16 cellular contexts compared by ENCODE assay signal in genomic region chr1:161130266-161130665, GRCh38. TPM values are rescaled to one million over a fixed set of nuclear protein-coding genes. Genes with fewer than 3 reads are reported as not detected.
A peak's percentile ranks its signal among the peaks of the same experiment; 100 is the strongest.
DNase-seq lines count a peak whose midpoint lies in the region; ATAC-seq and TF ChIP-seq lines count a peak whose summit lies in the region.
"Had no signal": no experiment of that assay in that cellular context is flagged by ENCODE, and none has a peak within 500 bp of the region (broad histone marks: within the 10 kb centered on the region; RNA-seq: fewer than 3 reads in every experiment).

No MANE protein-coding gene starts in this region.

- no peaks in the 10 kb centered on the region for H3K27me3 Mint-ChIP-seq in CD8-positive, alpha-beta memory T cell
- no peaks in the 10 kb centered on the region for H3K27me3 Mint-ChIP-seq in activated T-helper 1 cell treated with anti-CD3 and anti-CD28 coated beads, Interleukin-12 subunit alpha, Interleukin-12 subunit beta, Interleukin-2, Interleukin-4 antibody, amounts not matched to agents 30 ng/mL and 10 ng/mL and 1 ng/mL, durations not matched to agents 14 hours and 24 hours and 36 hours (ENCODE audit: insufficient read depth)
- H3K27me3 Mint-ChIP-seq: CD4-positive, alpha-beta T cell; stimulated activated naive B cell treated with anti-CD40 and anti-IgM and Interleukin-4, amounts not matched to agents 10 μg/mL and 1 μg/mL and 100 μg/mL, for 72 hours had no signal

- H4K8ac ChIP-seq in mesendoderm (ENCODE audit: low read depth, low read length) = no peak overlapping the region

- H3K9me3 ChIP-seq in CD8-positive, alpha-beta memory T cell (ENCODE audit: low read length) = no peaks in the 10 kb centered on the region
- H3K9me3 ChIP-seq in gastroesophageal sphincter = no peaks in the 10 kb centered on the region

- H3K79me2 ChIP-seq in mesendoderm (ENCODE audit: control insufficient read depth, insufficient read depth, low read length) = peaks cover 47% of the 10 kb centered on the region

- no peak overlapping the region for H3K4me2 ChIP-seq in mesendoderm (ENCODE audit: low read length)

- intact Hi-C loops in activated T-helper 1 cell treated with anti-CD3 and anti-CD28 coated beads, Interleukin-12 subunit alpha, Interleukin-12 subunit beta, Interleukin-2, Interleukin-4 antibody, amounts not matched to agents 30 ng/mL and 10 ng/mL and 1 ng/mL, durations not matched to agents 14 hours and 24 hours and 36 hours (cut with micrococcal nuclease) = loop anchor here (10.0 kb wide), 1 partner anchor 865 kb away; the partner anchor contains the start of gene DCAF8

- H3K4me3 Mint-ChIP-seq in CD8-positive, alpha-beta memory T cell = peak overlapping the region in 1 of 7 donors; percentile 27
- H3K4me3 Mint-ChIP-seq in activated T-helper 1 cell treated with anti-CD3 and anti-CD28 coated beads, Interleukin-12 subunit alpha, Interleukin-12 subunit beta, Interleukin-2, Interleukin-4 antibody, amounts not matched to agents 30 ng/mL and 10 ng/mL and 1 ng/mL, durations not matched to agents 14 hours and 24 hours and 36 hours = no peak overlapping the region
- H3K4me3 Mint-ChIP-seq: CD4-positive, alpha-beta T cell; stimulated activated naive B cell treated with anti-CD40 and anti-IgM and Interleukin-4, amounts not matched to agents 10 μg/mL and 1 μg/mL and 100 μg/mL, for 72 hours had no signal

- H3K4me1 Mint-ChIP-seq in CD8-positive, alpha-beta memory T cell = peaks cover 47 to 62% (median 50%) of the 10 kb centered on the region in 3 donors
- H3K4me1 Mint-ChIP-seq in activated T-helper 1 cell treated with anti-CD3 and anti-CD28 coated beads, Interleukin-12 subunit alpha, Interleukin-12 subunit beta, Interleukin-2, Interleukin-4 antibody, amounts not matched to agents 30 ng/mL and 10 ng/mL and 1 ng/mL, durations not matched to agents 14 hours and 24 hours and 36 hours (ENCODE audit: low read depth) = peaks cover 57% of the 10 kb centered on the region

- peak overlapping the region; percentile 8 for H3K9ac ChIP-seq in mesendoderm (ENCODE audit: low read length)

- H3K23ac ChIP-seq in mesendoderm (ENCODE audit: low read length) = no peak overlapping the region

- no peak overlapping the region for H3K4me3 ChIP-seq in CD8-positive, alpha-beta memory T cell (ENCODE audit: low read length)
- H3K4me3 ChIP-seq in mesendoderm (ENCODE audit: low read length) (no peak overlapping the region), gastroesophageal sphincter (no peak overlapping the region)

- peak overlapping the region in 5 of 8 donors; percentile 80 to 98 (median 91) for H3K27ac Mint-ChIP-seq in CD8-positive, alpha-beta memory T cell
- H3K27ac Mint-ChIP-seq in activated T-helper 1 cell treated with anti-CD3 and anti-CD28 coated beads, Interleukin-12 subunit alpha, Interleukin-12 subunit beta, Interleukin-2, Interleukin-4 antibody, amounts not matched to agents 30 ng/mL and 10 ng/mL and 1 ng/mL, durations not matched to agents 14 hours and 24 hours and 36 hours = peak overlapping the region; percentile 2
- H3K27ac Mint-ChIP-seq: CD4-positive, alpha-beta T cell; stimulated activated naive B cell treated with anti-CD40 and anti-IgM and Interleukin-4, amounts not matched to agents 10 μg/mL and 1 μg/mL and 100 μg/mL, for 72 hours had no signal

- H3K4me1 ChIP-seq in CD8-positive, alpha-beta memory T cell (ENCODE audit: insufficient read depth, low read length) = peaks cover 42% of the 10 kb centered on the region
- H3K4me1 ChIP-seq in mesendoderm (ENCODE audit: control insufficient read depth, low read depth, low read length) (peaks cover 11% of the 10 kb centered on the region), gastroesophageal sphincter (peaks cover 5 to 70% (median 25%) of the 10 kb centered on the region in 3 donors)

- no peak overlapping the region for H2BK120ac ChIP-seq in mesendoderm (ENCODE audit: low read depth, low read length)

- H3K27me3 ChIP-seq in CD8-positive, alpha-beta memory T cell (ENCODE audit: insufficient read depth, low read length, poor library complexity, severe bottlenecking) = no peaks in the 10 kb centered on the region
- H3K27me3 ChIP-seq in mesendoderm (ENCODE audit: insufficient read depth, low read length, poor library complexity) = no peaks in the 10 kb centered on the region
- no peaks in the 10 kb centered on the region for H3K27me3 ChIP-seq in gastroesophageal sphincter
- H3K27me3 ChIP-seq: dorsolateral prefrontal cortex had no signal

- H2AK5ac ChIP-seq in mesendoderm (ENCODE audit: low read length) = no peak overlapping the region

- no peak for DNase-seq in CD8-positive, alpha-beta memory T cell
- DNase-seq in activated T-helper 1 cell treated with anti-CD3 and anti-CD28 coated beads, Interleukin-12 subunit alpha, Interleukin-12 subunit beta, Interleukin-2, Interleukin-4 antibody, amounts not matched to agents 30 ng/mL and 10 ng/mL and 1 ng/mL, durations not matched to agents 14 hours and 24 hours and 36 hours (ENCODE audit: low spot score) = no peak
- DNase-seq in mesendoderm = no peak
- DNase-seq: anterior cingulate cortex; CD4-positive, alpha-beta T cell; dorsolateral prefrontal cortex; immature natural killer cell; NCI-H2081; NCI-H82; stimulated activated naive B cell treated with anti-CD40 and anti-IgM and Interleukin-4, amounts not matched to agents 10 μg/mL and 1 μg/mL and 100 μg/mL, for 72 hours had no signal

- TF ChIP-seq EP300 in gastroesophageal sphincter (IDR thresholded peaks at IDR 0.05) = no peak

- no peak overlapping the region for H2BK15ac ChIP-seq in mesendoderm (replicated peaks; ENCODE audit: low read depth)

- no peak overlapping the region for H3K56ac ChIP-seq in mesendoderm (ENCODE audit: low read length)

- POLR2A ChIA-PET in CD8-positive, alpha-beta memory T cell (lab: Charles Lee) = interaction anchor here (0.6 to 2.7 kb wide), 2 partner anchors 11 to 13 kb away, joined by 3 to 11 read pairs; partner anchors contain the start of genes NIT1 and PFDN2

- no peak overlapping the region for H3K4ac ChIP-seq in mesendoderm (ENCODE audit: low read depth, low read length)

- peaks cover 0 to 50% (median 8%) of the 10 kb centered on the region in 3 donors for H3K36me3 Mint-ChIP-seq in CD8-positive, alpha-beta memory T cell
- H3K36me3 Mint-ChIP-seq in activated T-helper 1 cell treated with anti-CD3 and anti-CD28 coated beads, Interleukin-12 subunit alpha, Interleukin-12 subunit beta, Interleukin-2, Interleukin-4 antibody, amounts not matched to agents 30 ng/mL and 10 ng/mL and 1 ng/mL, durations not matched to agents 14 hours and 24 hours and 36 hours (ENCODE audit: low read depth) = peaks cover 41% of the 10 kb centered on the region

- H3K9me3 Mint-ChIP-seq in CD8-positive, alpha-beta memory T cell = no peaks in the 10 kb centered on the region
- no peaks in the 10 kb centered on the region for H3K9me3 Mint-ChIP-seq in activated T-helper 1 cell treated with anti-CD3 and anti-CD28 coated beads, Interleukin-12 subunit alpha, Interleukin-12 subunit beta, Interleukin-2, Interleukin-4 antibody, amounts not matched to agents 30 ng/mL and 10 ng/mL and 1 ng/mL, durations not matched to agents 14 hours and 24 hours and 36 hours
- H3K9me3 Mint-ChIP-seq: CD4-positive, alpha-beta T cell; immature natural killer cell; stimulated activated naive B cell treated with anti-CD40 and anti-IgM and Interleukin-4, amounts not matched to agents 10 μg/mL and 1 μg/mL and 100 μg/mL, for 72 hours had no signal

- H3K27ac ChIP-seq in 22Rv1 (peak overlapping the region; percentile 99; the same call in 1 of the 2 replicates), mesendoderm (ENCODE audit: low read depth, low read length) (no peak overlapping the region), gastroesophageal sphincter (no peak overlapping the region)
- H3K27ac ChIP-seq in CD8-positive, alpha-beta memory T cell (ENCODE audit: low read depth, low read length) = no peak overlapping the region

- no peak overlapping the region for H2BK5ac ChIP-seq in mesendoderm (ENCODE audit: low read length)

- H3K18ac ChIP-seq in mesendoderm (ENCODE audit: low read length) = no peak overlapping the region

- H3K36me3 ChIP-seq in CD8-positive, alpha-beta memory T cell (ENCODE audit: insufficient read depth, low read length) = peaks cover 16% of the 10 kb centered on the region
- H3K36me3 ChIP-seq in mesendoderm (ENCODE audit: control insufficient read depth, insufficient read depth, low read length) (peaks cover 6% of the 10 kb centered on the region), gastroesophageal sphincter (peaks cover 0 to 41% of the 10 kb centered on the region in 2 donors)

- no peak overlapping the region for H4K5ac ChIP-seq in mesendoderm (ENCODE audit: low read length)

- CTCF ChIA-PET in CD8-positive, alpha-beta memory T cell (lab: Charles Lee) = interaction anchor here (0.7 to 1.7 kb wide), 2 partner anchors 11 to 33 kb away, joined by 3 to 4 read pairs; no protein-coding TSS in a partner anchor

- no CpG with 5 or more reads among the region's 1 CpG for whole genome bisulfite sequencing in mesendoderm (ENCODE audit: extremely low coverage, insufficient coverage, low lambda C conversion rate)
- 38 to 44% methylated on average over 1 of the region's 1 CpG for WGBS in gastroesophageal sphincter (ENCODE audit: low coverage in 1 of 2), 2 donors

- peaks cover 24% of the 10 kb centered on the region for H3K79me1 ChIP-seq in mesendoderm (ENCODE audit: low read length)

- no peak for TF ChIP-seq POLR2A in gastroesophageal sphincter (IDR thresholded peaks at IDR 0.05)

- no peak for ATAC-seq in GM19467 (IDR thresholded peaks at IDR 0.05; ENCODE audit: unreplicated experiment)
- no peak for ATAC-seq in GM18907 (IDR thresholded peaks at IDR 0.05; ENCODE audit: unreplicated experiment)
- ATAC-seq in gastroesophageal sphincter = no peak
- ATAC-seq in GM18909 (IDR thresholded peaks at IDR 0.05; ENCODE audit: poor library complexity, unreplicated experiment) = no peak
- ATAC-seq: Right ventricle myocardium inferior; stimulated activated naive B cell treated with anti-CD40 and anti-IgM and Interleukin-4, amounts not matched to agents 10 μg/mL and 1 μg/mL and 100 μg/mL, for 72 hours had no signal

- no peak for TF ChIP-seq CTCF in 22Rv1 (IDR thresholded peaks at IDR 0.05)
- no peak for TF ChIP-seq CTCF in gastroesophageal sphincter (IDR thresholded peaks at IDR 0.05)

RNA-seq across cellular contexts. Expression of gene DEDD, which starts 2.2 kb away (rescaled TPM):
- 10 to 100 TPM; 41.0 to 41.9 TPM for total RNA-seq in CD8-positive, alpha-beta memory T cell
- 30.0 TPM for polyA plus RNA-seq in CD8-positive, alpha-beta memory T cell
- total RNA-seq in activated T-helper 1 cell treated with anti-CD3 and anti-CD28 coated beads, Interleukin-12 subunit alpha, Interleukin-12 subunit beta, Interleukin-2, Interleukin-4 antibody, amounts not matched to agents 30 ng/mL and 10 ng/mL and 1 ng/mL, durations not matched to agents 14 hours and 24 hours and 36 hours = 44.5 and 48.0 TPM in 2 replicates
- 30.9 TPM for polyA plus RNA-seq in mesendoderm (2013, experiment 1 of 2)
- polyA plus RNA-seq in mesendoderm (2013, experiment 2 of 2) = 31.2 TPM
- 10 to 100 TPM; 34.2 to 54.4 (median 41.7) TPM for total RNA-seq in gastroesophageal sphincter

RNA-seq across cellular contexts. Expression of gene NIT1, which starts 12.4 kb away (rescaled TPM):
- 10 to 100 TPM; 33.9 to 36.3 TPM for total RNA-seq in CD8-positive, alpha-beta memory T cell
- 16.7 TPM for polyA plus RNA-seq in CD8-positive, alpha-beta memory T cell
- total RNA-seq in activated T-helper 1 cell treated with anti-CD3 and anti-CD28 coated beads, Interleukin-12 subunit alpha, Interleukin-12 subunit beta, Interleukin-2, Interleukin-4 antibody, amounts not matched to agents 30 ng/mL and 10 ng/mL and 1 ng/mL, durations not matched to agents 14 hours and 24 hours and 36 hours = 51.3 and 56.3 TPM in 2 replicates
- polyA plus RNA-seq in mesendoderm (2013, experiment 1 of 2) = 26.3 TPM
- 27.9 TPM for polyA plus RNA-seq in mesendoderm (2013, experiment 2 of 2)
- total RNA-seq in gastroesophageal sphincter = 10 to 100 TPM; 30.4 to 61.9 (median 32.8) TPM

RNA-seq across cellular contexts. Expression of gene PFDN2, which starts 12.4 kb away (rescaled TPM):
- total RNA-seq in CD8-positive, alpha-beta memory T cell = 100 to 1,000 TPM; 133 to 142 TPM
- 96.4 TPM for polyA plus RNA-seq in CD8-positive, alpha-beta memory T cell
- 147 and 164 TPM in 2 replicates for total RNA-seq in activated T-helper 1 cell treated with anti-CD3 and anti-CD28 coated beads, Interleukin-12 subunit alpha, Interleukin-12 subunit beta, Interleukin-2, Interleukin-4 antibody, amounts not matched to agents 30 ng/mL and 10 ng/mL and 1 ng/mL, durations not matched to agents 14 hours and 24 hours and 36 hours
- 308 TPM for polyA plus RNA-seq in mesendoderm (2013, experiment 1 of 2)
- polyA plus RNA-seq in mesendoderm (2013, experiment 2 of 2) = 280 TPM
- 10 to 100 TPM; 26.2 to 40.8 (median 31.4) TPM for total RNA-seq in gastroesophageal sphincter

RNA-seq across cellular contexts. Expression of gene UFC1, which starts 23.5 kb away (rescaled TPM):
- total RNA-seq in CD8-positive, alpha-beta memory T cell = 100 to 1,000 TPM; 109 to 118 TPM
- polyA plus RNA-seq in CD8-positive, alpha-beta memory T cell = 174 TPM
- total RNA-seq in activated T-helper 1 cell treated with anti-CD3 and anti-CD28 coated beads, Interleukin-12 subunit alpha, Interleukin-12 subunit beta, Interleukin-2, Interleukin-4 antibody, amounts not matched to agents 30 ng/mL and 10 ng/mL and 1 ng/mL, durations not matched to agents 14 hours and 24 hours and 36 hours = 86.3 and 94.5 TPM in 2 replicates
- 86.6 TPM for polyA plus RNA-seq in mesendoderm (2013, experiment 1 of 2)
- polyA plus RNA-seq in mesendoderm (2013, experiment 2 of 2) = 89.9 TPM
- total RNA-seq in gastroesophageal sphincter = 10 to 100 TPM; 60.5 to 83.7 (median 72.8) TPM

RNA-seq across cellular contexts. Expression of gene USP21, which starts 29.0 kb away (rescaled TPM):
- total RNA-seq in CD8-positive, alpha-beta memory T cell = 10 to 100 TPM; 26.1 to 27.4 TPM
- polyA plus RNA-seq in CD8-positive, alpha-beta memory T cell = 28.3 TPM
- 32.9 and 38.2 TPM in 2 replicates for total RNA-seq in activated T-helper 1 cell treated with anti-CD3 and anti-CD28 coated beads, Interleukin-12 subunit alpha, Interleukin-12 subunit beta, Interleukin-2, Interleukin-4 antibody, amounts not matched to agents 30 ng/mL and 10 ng/mL and 1 ng/mL, durations not matched to agents 14 hours and 24 hours and 36 hours
- 16.1 TPM for polyA plus RNA-seq in mesendoderm (2013, experiment 1 of 2)
- polyA plus RNA-seq in mesendoderm (2013, experiment 2 of 2) = 15.7 TPM
- 10 to 100 TPM in 3 of 4 donors, 1 to 10 TPM in 1; 10.0 to 27.6 (median 14.7) TPM for total RNA-seq in gastroesophageal sphincter
